ENCODE assay signal across 20 cellular contexts in genomic region chr4:128290526-128290925, GRCh38. TPM values are rescaled to one million over a fixed set of nuclear protein-coding genes. Genes with fewer than 3 reads are reported as not detected.
DNase-seq lines count a peak whose midpoint lies in the region; ATAC-seq and TF ChIP-seq lines count a peak whose summit lies in the region.
"Had no signal": no experiment of that assay in that cellular context is flagged by ENCODE, and none has a peak within 500 bp of the region (broad histone marks: within the 10 kb centered on the region; RNA-seq: fewer than 3 reads in every experiment).

No MANE protein-coding gene starts in this region.

- no peak overlapping the region for H3K4me3 ChIP-seq in esophagus muscularis mucosa
- H3K4me3 ChIP-seq: Peyer's patch had no signal

- no peak for TF ChIP-seq POLR2A in esophagus muscularis mucosa (IDR thresholded peaks at IDR 0.05; ENCODE audit: low read depth)

- peaks cover 7% of the 10 kb centered on the region for H3K27me3 Mint-ChIP-seq in T-helper 1 cell treated with Interleukin-12 subunit alpha and Interleukin-12 subunit beta and Interleukin-4 antibody, amounts not matched to agents 30 μg/mL and 1 μg/mL, for 36 hours (ENCODE audit: low read depth)
- H3K27me3 Mint-ChIP-seq in brain, result peaks cover 7% of the 10 kb centered on the region
- no peaks in the 10 kb centered on the region for H3K27me3 Mint-ChIP-seq in naive thymus-derived CD8-positive, alpha-beta T cell
- no peaks in the 10 kb centered on the region for H3K27me3 Mint-ChIP-seq in Calu3 (ENCODE audit: unreplicated experiment)

- H3K4me1 Mint-ChIP-seq in T-helper 1 cell treated with Interleukin-12 subunit alpha and Interleukin-12 subunit beta and Interleukin-4 antibody, amounts not matched to agents 30 μg/mL and 1 μg/mL, for 36 hours (ENCODE audit: low read depth), result peaks cover 18% of the 10 kb centered on the region
- H3K4me1 Mint-ChIP-seq in brain (peaks cover 31% of the 10 kb centered on the region), Calu3 (ENCODE audit: low read depth, unreplicated experiment) (peaks cover 15% of the 10 kb centered on the region)
- peaks cover 14 to 28% (median 24%) of the 10 kb centered on the region in 4 donors for H3K4me1 Mint-ChIP-seq in naive thymus-derived CD8-positive, alpha-beta T cell

- peaks cover 2% of the 10 kb centered on the region for H3K36me3 Mint-ChIP-seq in T-helper 1 cell treated with Interleukin-12 subunit alpha and Interleukin-12 subunit beta and Interleukin-4 antibody, amounts not matched to agents 30 μg/mL and 1 μg/mL, for 36 hours (ENCODE audit: low read depth)
- H3K36me3 Mint-ChIP-seq in brain, result peaks cover 7% of the 10 kb centered on the region
- H3K36me3 Mint-ChIP-seq in naive thymus-derived CD8-positive, alpha-beta T cell, result peaks cover 0 to 11% (median 10%) of the 10 kb centered on the region in 3 donors
- H3K36me3 Mint-ChIP-seq in Calu3 (ENCODE audit: insufficient read depth, unreplicated experiment), result peaks cover 32% of the 10 kb centered on the region

- POLR2A ChIA-PET in naive thymus-derived CD8-positive, alpha-beta T cell (lab: Charles Lee), result no interaction called here

- no peaks in the 10 kb centered on the region for H3K9me3 ChIP-seq in esophagus muscularis mucosa
- H3K9me3 ChIP-seq: Peyer's patch had no signal

- ATAC-seq in naive thymus-derived CD8-positive, alpha-beta T cell, result no peak

- H3K9me3 Mint-ChIP-seq in T-helper 1 cell treated with Interleukin-12 subunit alpha and Interleukin-12 subunit beta and Interleukin-4 antibody, amounts not matched to agents 30 μg/mL and 1 μg/mL, for 36 hours, result no peaks in the 10 kb centered on the region
- peaks cover 0 to 4% (median 0%) of the 10 kb centered on the region in 5 experiments for H3K9me3 Mint-ChIP-seq in brain
- H3K9me3 Mint-ChIP-seq in naive thymus-derived CD8-positive, alpha-beta T cell, result no peaks in the 10 kb centered on the region
- H3K9me3 Mint-ChIP-seq in Calu3 (ENCODE audit: low read depth, unreplicated experiment), result no peaks in the 10 kb centered on the region

- H3K36me3 ChIP-seq in esophagus muscularis mucosa, result no peaks in the 10 kb centered on the region
- H3K36me3 ChIP-seq: Peyer's patch had no signal

- no peak overlapping the region for H3K27ac Mint-ChIP-seq in T-helper 1 cell treated with Interleukin-12 subunit alpha and Interleukin-12 subunit beta and Interleukin-4 antibody, amounts not matched to agents 30 μg/mL and 1 μg/mL, for 36 hours
- H3K27ac Mint-ChIP-seq in brain, result peak overlapping the region in 2 of 5 experiments; percentile 28 to 51
- H3K27ac Mint-ChIP-seq in naive thymus-derived CD8-positive, alpha-beta T cell, result peak overlapping the region in 7 of 10 donors; percentile 7 to 99 (median 98)
- H3K27ac Mint-ChIP-seq in Calu3 (ENCODE audit: unreplicated experiment), result no peak overlapping the region

- BruUV-seq in Calu3 (replicated peaks; lab: Mats Ljungman, UMichigan), result no TSS peak

- TF ChIP-seq CTCF in brain (conservative IDR thresholded peaks at IDR 0.05) (no peak), Calu3 (IDR thresholded peaks at IDR 0.05; ENCODE audit: unreplicated experiment) (no peak), esophagus muscularis mucosa (IDR thresholded peaks at IDR 0.05) (no peak)

- no peak for DNase-seq in T-helper 1 cell
- DNase-seq in naive thymus-derived CD8-positive, alpha-beta T cell, result no peak
- no peak for DNase-seq in GM19238 (ENCODE audit: insufficient read length, low spot score)
- no peak for DNase-seq in Calu3
- DNase-seq in DMS153 (lab: John Stamatoyannopoulos, UW), result no peak
- DNase-seq in esophagus muscularis mucosa (ENCODE audit: extremely low spot score), result no peak
- DNase-seq: 8988T, ACHN, DND-41, KBM-7, MV-4-11, NCI-H1105 treated with DMSO at 0.1 percent for 48 hours, NCI-H146, NCI-H1930, NCI-H2227 treated with DMSO at 0.1 percent for 48 hours, NCI-H69, Peyer's patch, SHP77 treated with DMSO at 0.1 percent for 48 hours had no signal

- H3K4me3 Mint-ChIP-seq in T-helper 1 cell treated with Interleukin-12 subunit alpha and Interleukin-12 subunit beta and Interleukin-4 antibody, amounts not matched to agents 30 μg/mL and 1 μg/mL, for 36 hours, result peak overlapping the region; percentile 14
- H3K4me3 Mint-ChIP-seq in brain (peak overlapping the region in 4 of 5 experiments; percentile 61 to 96 (median 85)), Calu3 (ENCODE audit: low read depth, unreplicated experiment) (no peak overlapping the region)
- H3K4me3 Mint-ChIP-seq in naive thymus-derived CD8-positive, alpha-beta T cell, result no peak overlapping the region

- no peak for TF ChIP-seq EP300 in esophagus muscularis mucosa (IDR thresholded peaks at IDR 0.05)

- H3K4me1 ChIP-seq in esophagus muscularis mucosa, result peaks cover 9 to 17% (median 13%) of the 10 kb centered on the region in 4 donors

- H3K27me3 ChIP-seq in esophagus muscularis mucosa, result no peaks in the 10 kb centered on the region
- H3K27me3 ChIP-seq: Peyer's patch had no signal

- intact Hi-C loops in Calu3 (cut with micrococcal nuclease; ENCODE audit: unreplicated experiment), result no loop called here
- intact Hi-C loops in esophagus muscularis mucosa (cut with DNase I), result no loop called here

- WGBS in esophagus muscularis mucosa, result 94% methylated on average over 3 of the region's 3 CpGs

- CTCF ChIA-PET in Calu3 (lab: Charles Lee), result no interaction called here

- H3K27ac ChIP-seq in esophagus muscularis mucosa (replicated peaks in 1 of 4), result no peak overlapping the region
- H3K27ac ChIP-seq: Peyer's patch had no signal

RNA-seq across cellular contexts. Expression of gene PGRMC2, which starts 2.9 kb away (rescaled TPM):
- polyA plus RNA-seq in brain (ENCODE audit: insufficient read depth, low read depth, low replicate concordance), result 35.9 TPM
- total RNA-seq in naive thymus-derived CD8-positive, alpha-beta T cell, result 10 to 100 TPM; 41.2 to 47.5 TPM
- 10 to 100 TPM; 17.3 to 20.1 (median 19.0) TPM for polyA plus RNA-seq in naive thymus-derived CD8-positive, alpha-beta T cell
- 54.5 and 55.5 TPM in 2 replicates for total RNA-seq in Calu3 (2022)
- 10 to 100 TPM; 57.3 to 74.3 (median 59.4) TPM for total RNA-seq in esophagus muscularis mucosa

Comparison
In these comparisons a context has a peak if more than half of its experiments do, and no peak if none do; other contexts are left out.
1. H3K27ac Mint-ChIP-seq: peak in naive thymus-derived CD8-positive, alpha-beta T cell (7 of 10); none in T-helper 1 cell treated with Interleukin-12 subunit alpha and Interleukin-12 subunit beta and Interleukin-4 antibody, amounts not matched to agents 30 μg/mL and 1 μg/mL, for 36 hours (single experiment) and Calu3 (single experiment).
2. H3K4me3 Mint-ChIP-seq: peak in T-helper 1 cell treated with Interleukin-12 subunit alpha and Interleukin-12 subunit beta and Interleukin-4 antibody, amounts not matched to agents 30 μg/mL and 1 μg/mL, for 36 hours (single experiment) and brain (4 of 5); none in naive thymus-derived CD8-positive, alpha-beta T cell (0 of 10) and Calu3 (single experiment).